ENCODE assay signal across 8 cellular contexts in genomic region chr6:139375239-139376053, GRCh38. TPM values are rescaled to one million over a fixed set of nuclear protein-coding genes. Genes with fewer than 3 reads are reported as not detected.
A peak's percentile ranks its signal among the peaks of the same experiment; 100 is the strongest.
DNase-seq lines count a peak whose midpoint lies in the region; ATAC-seq and TF ChIP-seq lines count a peak whose summit lies in the region.

No MANE protein-coding gene starts in this region.

- H3K4me3 ChIP-seq in AG10803 (ENCODE audit: low read length) = peak overlapping the region; percentile 92

- DNase-seq in AG10803 (ENCODE audit: low read depth) (peak; percentile 100), NCI-H446 treated with DMSO at 0.1 percent for 48 hours (lab: John Stamatoyannopoulos, UW) (peak; percentile 93), cerebellum (ENCODE audit: low spot score) (peak; percentile 89), kidney tubule cell (ENCODE audit: low spot score) (peak; percentile 97)
- DNase-seq in activated CD4-positive, CD25-positive, alpha-beta regulatory T cell treated with anti-CD3 and anti-CD28 coated beads, Interleukin-2, amount 50 U/mL, for 72 hours = peak; percentile 79
- DNase-seq in stimulated activated CD4-positive, alpha-beta T cell treated with anti-CD3 and anti-CD28 coated beads, Interleukin-1b, Interleukin-23, amount 100 ng/mL, for 1 hour (ENCODE audit: low read depth in 2 of 2) = peak; percentile 41 to 71

- TF ChIP-seq CTCF in AG10803 (conservative IDR thresholded peaks at IDR 0.05; ENCODE audit: low read length) = peak; percentile 48

- ATAC-seq in GM19043 (IDR thresholded peaks at IDR 0.05; ENCODE audit: low read depth, unreplicated experiment) (peak; percentile 53), HG03354 (IDR thresholded peaks at IDR 0.05; ENCODE audit: poor library complexity, severe bottlenecking, unreplicated experiment) (peak; percentile 58)

RNA-seq across cellular contexts. Expression of gene CITED2, which starts 1.0 kb away (rescaled TPM):
- 53.0 TPM for total RNA-seq in cerebellum

Comparison
In these comparisons a context has a peak if more than half of its experiments do, and no peak if none do; other contexts are left out.
1. Peak in every context shown above with its lines: DNase-seq, ATAC-seq and H3K4me3 ChIP-seq.